ENCODE assay signal across 19 cellular contexts in the genomic region with DNA sequence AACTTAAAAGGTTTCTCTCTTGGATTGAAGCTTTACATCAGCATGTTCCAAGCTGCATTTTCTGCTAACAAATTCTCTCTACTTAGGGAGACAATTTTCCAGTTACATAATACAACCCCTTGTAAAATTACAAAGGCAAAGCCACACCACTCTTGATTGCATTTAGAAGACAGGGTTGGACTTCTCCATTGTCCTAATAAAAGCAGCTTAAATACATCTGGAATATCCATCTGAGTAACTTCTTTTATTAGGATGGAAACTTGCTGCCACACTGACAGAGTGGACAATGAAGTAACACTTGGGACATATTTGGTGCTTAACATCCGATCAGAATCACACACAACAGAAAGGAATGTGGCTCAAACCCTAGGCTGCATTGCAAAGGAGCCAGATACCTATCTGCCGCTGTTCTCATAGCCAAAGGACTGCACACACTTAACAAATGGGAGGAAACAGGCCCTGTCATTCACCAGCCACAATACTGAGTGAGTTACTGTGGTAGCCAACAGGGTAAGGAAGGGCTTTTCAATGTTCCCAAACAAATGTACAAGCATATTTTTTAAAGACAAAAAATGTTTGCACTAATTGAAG.
DNase-seq lines count a peak whose midpoint lies in the region; ATAC-seq and TF ChIP-seq lines count a peak whose summit lies in the region.
"Had no signal": no experiment of that assay in that cellular context is flagged by ENCODE, and none has a peak within 500 bp of the region (broad histone marks: within the 10 kb centered on the region; RNA-seq: fewer than 3 reads in every experiment).

No MANE protein-coding gene starts in this region.

- TF ChIP-seq POLR2A in breast epithelium (IDR thresholded peaks at IDR 0.05) (no peak), adrenal gland (IDR thresholded peaks at IDR 0.05) (no peak)

- no peaks in the 10 kb centered on the region for H4K20me1 ChIP-seq in MM.1S (ENCODE audit: insufficient read depth, low read length)

- no peak overlapping the region for H3K4me2 ChIP-seq in MM.1S (ENCODE audit: low read depth, low read length)

- no TSS peak for BruUV-seq in MCF 10A (replicated peaks; lab: Mats Ljungman, UMichigan)

- DNase-seq in MCF 10A (ENCODE audit: unreplicated experiment) (peak; percentile 23), breast epithelium (ENCODE audit: low spot score in 2 of 2) (no peak), adipocyte (ENCODE audit: low read depth) (peak; percentile 71), inferior parietal cortex (ENCODE audit: extremely low spot score) (peak; percentile 20), adrenal gland (no peak), MM.1S (no peak)
- DNase-seq in activated CD4-positive, alpha-beta T cell treated with anti-CD3 and anti-CD28 coated beads, Interleukin-2, amount 10 ng/mL, durations not matched to agents 7 days and 5 days: no peak
- DNase-seq: 8988T; activated naive CD8-positive, alpha-beta T cell treated with anti-CD3 and anti-CD28 coated beads, Interleukin-2, amount 10 ng/mL, durations not matched to agents 7 days and 5 days; activated T-cell treated with anti-CD3 and anti-CD28 coated beads, Interleukin-2, amount 50 U/mL, for 4 hours; H7; NCI-H1436 treated with DMSO at 0.1 percent for 48 hours; NCI-H510A; occipital lobe; right cardiac atrium; stimulated activated CD4-positive, alpha-beta T cell treated with anti-CD3 and anti-CD28 coated beads, Interleukin-2, amount 100 ng/mL, for 48 hours; tibial artery had no signal

- POLR2A ChIA-PET in MCF 10A (lab: Yijun Ruan, JAX): interaction anchor here (0.6 kb wide), 2 partner anchors 46 to 68 kb away, joined by 3 read pairs; no protein-coding TSS in a partner anchor
- POLR2A ChIA-PET in activated CD4-positive, alpha-beta T cell treated with anti-CD3 and anti-CD28 coated beads, Interleukin-2, amount 10 ng/mL, durations not matched to agents 7 days and 5 days (lab: Charles Lee): no interaction called here

- WGBS in adrenal gland, 4 donors: 30 to 67% (median 49%) methylated on average over 2 of the region's 2 CpGs

- no peaks in the 10 kb centered on the region for H3K9me3 Mint-ChIP-seq in MCF 10A (ENCODE audit: unreplicated experiment)
- H3K9me3 Mint-ChIP-seq in activated CD4-positive, alpha-beta T cell treated with anti-CD3 and anti-CD28 coated beads, Interleukin-2, amount 10 ng/mL, durations not matched to agents 7 days and 5 days: no peaks in the 10 kb centered on the region
- H3K9me3 Mint-ChIP-seq: activated T-cell treated with anti-CD3 and anti-CD28 coated beads, Interleukin-2, amount 50 U/mL, for 4 hours had no signal

- no peak overlapping the region for H3K9ac ChIP-seq in adipocyte (ENCODE audit: low read length)
- H3K9ac ChIP-seq in MM.1S (ENCODE audit: low read length): no peak overlapping the region

- H3K36me3 ChIP-seq in breast epithelium (no peaks in the 10 kb centered on the region), adipocyte (ENCODE audit: control insufficient read depth, insufficient read depth, low read length, severe bottlenecking) (no peaks in the 10 kb centered on the region), adrenal gland (replicated peaks in 1 of 2) (no peaks in the 10 kb centered on the region), MM.1S (replicated peaks; ENCODE audit: insufficient read depth, low read length) (no peaks in the 10 kb centered on the region)
- H3K36me3 ChIP-seq: tibial artery had no signal

- no peaks in the 10 kb centered on the region for H3K27me3 Mint-ChIP-seq in MCF 10A (ENCODE audit: insufficient read depth, unreplicated experiment)
- no peaks in the 10 kb centered on the region for H3K27me3 Mint-ChIP-seq in activated CD4-positive, alpha-beta T cell treated with anti-CD3 and anti-CD28 coated beads, Interleukin-2, amount 10 ng/mL, durations not matched to agents 7 days and 5 days
- H3K27me3 Mint-ChIP-seq: activated naive CD8-positive, alpha-beta T cell treated with anti-CD3 and anti-CD28 coated beads, Interleukin-2, amount 10 ng/mL, durations not matched to agents 7 days and 5 days had no signal

- no peaks in the 10 kb centered on the region for H3K9me2 ChIP-seq in MM.1S (replicated peaks; ENCODE audit: insufficient read depth, low read length)

- H3K27ac Mint-ChIP-seq in MCF 10A (ENCODE audit: low read depth, unreplicated experiment): no peak overlapping the region
- H3K27ac Mint-ChIP-seq in activated CD4-positive, alpha-beta T cell treated with anti-CD3 and anti-CD28 coated beads, Interleukin-2, amount 10 ng/mL, durations not matched to agents 7 days and 5 days: no peak overlapping the region
- H3K27ac Mint-ChIP-seq: activated naive CD8-positive, alpha-beta T cell treated with anti-CD3 and anti-CD28 coated beads, Interleukin-2, amount 10 ng/mL, durations not matched to agents 7 days and 5 days had no signal

- no peaks in the 10 kb centered on the region for H3F3A ChIP-seq in MM.1S (ENCODE audit: insufficient read depth, low read length)

- no peak for TF ChIP-seq CTCF in MCF 10A (IDR thresholded peaks at IDR 0.05; ENCODE audit: unreplicated experiment)
- no peak for TF ChIP-seq CTCF in breast epithelium (IDR thresholded peaks at IDR 0.05)
- no peak for TF ChIP-seq CTCF in adrenal gland (IDR thresholded peaks at IDR 0.05)
- TF ChIP-seq CTCF in MM.1S (IDR thresholded peaks at IDR 0.05; ENCODE audit: low read length): no peak

- peaks cover 34% of the 10 kb centered on the region for H3K4me1 Mint-ChIP-seq in MCF 10A (ENCODE audit: insufficient read depth, unreplicated experiment)
- H3K4me1 Mint-ChIP-seq in activated CD4-positive, alpha-beta T cell treated with anti-CD3 and anti-CD28 coated beads, Interleukin-2, amount 10 ng/mL, durations not matched to agents 7 days and 5 days: no peaks in the 10 kb centered on the region
- H3K4me1 Mint-ChIP-seq: activated naive CD8-positive, alpha-beta T cell treated with anti-CD3 and anti-CD28 coated beads, Interleukin-2, amount 10 ng/mL, durations not matched to agents 7 days and 5 days had no signal

- intact Hi-C loops in MCF 10A (cut with micrococcal nuclease) (no loop called here), breast epithelium (cut with DNase I; ENCODE audit: low total_unique reads) (no loop called here), adrenal gland (cut with DNase I) (no loop called here)

- H3K27ac ChIP-seq in breast epithelium: no peak overlapping the region
- no peak overlapping the region for H3K27ac ChIP-seq in adrenal gland
- H3K27ac ChIP-seq in MM.1S (ENCODE audit: low read length): no peak overlapping the region
- H3K27ac ChIP-seq: tibial artery had no signal

- no peaks in the 10 kb centered on the region for H3K79me2 ChIP-seq in MM.1S (ENCODE audit: low read length)

- H3K4me3 Mint-ChIP-seq in MCF 10A (ENCODE audit: unreplicated experiment): no peak overlapping the region
- no peak overlapping the region for H3K4me3 Mint-ChIP-seq in activated CD4-positive, alpha-beta T cell treated with anti-CD3 and anti-CD28 coated beads, Interleukin-2, amount 10 ng/mL, durations not matched to agents 7 days and 5 days
- H3K4me3 Mint-ChIP-seq: activated naive CD8-positive, alpha-beta T cell treated with anti-CD3 and anti-CD28 coated beads, Interleukin-2, amount 10 ng/mL, durations not matched to agents 7 days and 5 days; activated T-cell treated with anti-CD3 and anti-CD28 coated beads, Interleukin-2, amount 50 U/mL, for 4 hours had no signal

- H3K4me1 ChIP-seq in breast epithelium (no peaks in the 10 kb centered on the region), adipocyte (ENCODE audit: control insufficient read depth, insufficient read depth, low read length) (peaks cover 10% of the 10 kb centered on the region), adrenal gland (replicated peaks in 1 of 2) (no peaks in the 10 kb centered on the region), MM.1S (ENCODE audit: low read length) (no peaks in the 10 kb centered on the region)
- H3K4me1 ChIP-seq: tibial artery had no signal

- CTCF ChIA-PET in MCF 10A (lab: Yijun Ruan, JAX): no interaction called here
- CTCF ChIA-PET in activated CD4-positive, alpha-beta T cell treated with anti-CD3 and anti-CD28 coated beads, Interleukin-2, amount 10 ng/mL, durations not matched to agents 7 days and 5 days (lab: Charles Lee): no interaction called here

- no peak overlapping the region for H2AFZ ChIP-seq in MM.1S (ENCODE audit: low read length)

- no peak for ATAC-seq in GM18909 (IDR thresholded peaks at IDR 0.05; ENCODE audit: poor library complexity, unreplicated experiment)
- ATAC-seq: activated T-cell treated with anti-CD3 and anti-CD28 coated beads, Interleukin-2, amount 50 U/mL, for 4 hours; right cardiac atrium; SK-N-SH treated with all-trans-retinoic acid at 6 μM for 48 hours had no signal

- H3K4me3 ChIP-seq in breast epithelium: no peak overlapping the region
- H3K4me3 ChIP-seq in adipocyte (ENCODE audit: low read length): no peak overlapping the region
- H3K4me3 ChIP-seq in adrenal gland: no peak overlapping the region
- H3K4me3 ChIP-seq in MM.1S (ENCODE audit: low read length): no peak overlapping the region
- H3K4me3 ChIP-seq: tibial artery had no signal

- H3K36me3 Mint-ChIP-seq in MCF 10A (ENCODE audit: insufficient read depth, unreplicated experiment): no peaks in the 10 kb centered on the region
- H3K36me3 Mint-ChIP-seq in activated CD4-positive, alpha-beta T cell treated with anti-CD3 and anti-CD28 coated beads, Interleukin-2, amount 10 ng/mL, durations not matched to agents 7 days and 5 days (ENCODE audit: low read depth): no peaks in the 10 kb centered on the region
- H3K36me3 Mint-ChIP-seq: activated naive CD8-positive, alpha-beta T cell treated with anti-CD3 and anti-CD28 coated beads, Interleukin-2, amount 10 ng/mL, durations not matched to agents 7 days and 5 days had no signal

- no peaks in the 10 kb centered on the region for H3K27me3 ChIP-seq in breast epithelium
- no peaks in the 10 kb centered on the region for H3K27me3 ChIP-seq in adipocyte (replicated peaks; ENCODE audit: control insufficient read depth, insufficient read depth, low read length)
- H3K27me3 ChIP-seq in adrenal gland: no peaks in the 10 kb centered on the region
- H3K27me3 ChIP-seq in MM.1S (replicated peaks; ENCODE audit: insufficient read depth, low read length): no peaks in the 10 kb centered on the region
- H3K27me3 ChIP-seq: tibial artery had no signal

- no peaks in the 10 kb centered on the region for H3K9me3 ChIP-seq in breast epithelium
- no peaks in the 10 kb centered on the region for H3K9me3 ChIP-seq in adipocyte (ENCODE audit: control insufficient read depth, low read length)
- peaks cover 0 to 6% (median 0%) of the 10 kb centered on the region in 3 donors for H3K9me3 ChIP-seq in adrenal gland (replicated peaks in 1 of 3)
- H3K9me3 ChIP-seq in MM.1S (replicated peaks; ENCODE audit: insufficient read depth, low read length): no peaks in the 10 kb centered on the region
- H3K9me3 ChIP-seq: tibial artery had no signal

Comparison
In these comparisons a context has a peak if more than half of its experiments do, and no peak if none do; other contexts are left out.
1. DNase-seq: peak in MCF 10A (single experiment), adipocyte (single experiment) and inferior parietal cortex (single experiment); none in breast epithelium (0 of 2), activated CD4-positive, alpha-beta T cell treated with anti-CD3 and anti-CD28 coated beads, Interleukin-2, amount 10 ng/mL, durations not matched to agents 7 days and 5 days (single experiment), adrenal gland (0 of 7) and MM.1S (single experiment).